Comparison of ENCODE assay signal across 2 cellular contexts in genomic region chr4:960736-961650, GRCh38.
TF ChIP-seq lines count a peak whose summit lies in the region.

No MANE protein-coding gene starts in this region.

TF ChIP-seq in SK-N-SH, 30 proteins besides CTCF, POLR2A, EP300 and RAD21 (continued from another document):
- no peak for TF ChIP-seq ZBTB33 (IDR thresholded peaks at IDR 0.05; ENCODE audit: borderline replicate concordance, low read depth)
- TF ChIP-seq REST (IDR thresholded peaks at IDR 0.05; ENCODE audit: low read depth, low read length): no peak
- no peak for TF ChIP-seq MXI1 (IDR thresholded peaks at IDR 0.05; ENCODE audit: low read depth, low read length)
- TF ChIP-seq RFX5 (IDR thresholded peaks at IDR 0.05; ENCODE audit: low read length): no peak
- TF ChIP-seq MEF2A (IDR thresholded peaks at IDR 0.05; ENCODE audit: borderline replicate concordance, low read depth): no peak
- no peak for TF ChIP-seq TCF12 (IDR thresholded peaks at IDR 0.05)
- no peak for TF ChIP-seq EZH2phosphoT487 (IDR thresholded peaks at IDR 0.05; ENCODE audit: borderline replicate concordance, low read depth)
- no peak for TF ChIP-seq MAX (IDR thresholded peaks at IDR 0.05; ENCODE audit: low read depth)
- TF ChIP-seq GATA2 (CRISPR knock-in tag; IDR thresholded peaks at IDR 0.05): no peak

TF ChIP-seq in SK-N-SH treated with all-trans-retinoic acid at 6 μM for 48 hours, 23 proteins besides CTCF, POLR2A, EP300 and RAD21 (continued from another document):
- TF ChIP-seq BACH2 (CRISPR knock-in tag; IDR thresholded peaks at IDR 0.05; ENCODE audit: borderline replicate concordance) (no peak), TCF4 (CRISPR knock-in tag; IDR thresholded peaks at IDR 0.05; ENCODE audit: borderline replicate concordance) (no peak), ISL1 (CRISPR knock-in tag; IDR thresholded peaks at IDR 0.05) (no peak)
TF ChIP-seq in SK-N-SH treated with all-trans-retinoic acid at 6 μM for 48 hours: peak in this region for 0.
